ENCODE assay signal across 1 cellular context in genomic region chr2:86078801-86079545, GRCh38.
TF ChIP-seq lines count a peak whose summit lies in the region.

No MANE protein-coding gene starts in this region.

TF ChIP-seq in HepG2, 621 proteins besides CTCF, POLR2A, EP300 and RAD21 (continued from another document):
- TF ChIP-seq, protein P1, sequence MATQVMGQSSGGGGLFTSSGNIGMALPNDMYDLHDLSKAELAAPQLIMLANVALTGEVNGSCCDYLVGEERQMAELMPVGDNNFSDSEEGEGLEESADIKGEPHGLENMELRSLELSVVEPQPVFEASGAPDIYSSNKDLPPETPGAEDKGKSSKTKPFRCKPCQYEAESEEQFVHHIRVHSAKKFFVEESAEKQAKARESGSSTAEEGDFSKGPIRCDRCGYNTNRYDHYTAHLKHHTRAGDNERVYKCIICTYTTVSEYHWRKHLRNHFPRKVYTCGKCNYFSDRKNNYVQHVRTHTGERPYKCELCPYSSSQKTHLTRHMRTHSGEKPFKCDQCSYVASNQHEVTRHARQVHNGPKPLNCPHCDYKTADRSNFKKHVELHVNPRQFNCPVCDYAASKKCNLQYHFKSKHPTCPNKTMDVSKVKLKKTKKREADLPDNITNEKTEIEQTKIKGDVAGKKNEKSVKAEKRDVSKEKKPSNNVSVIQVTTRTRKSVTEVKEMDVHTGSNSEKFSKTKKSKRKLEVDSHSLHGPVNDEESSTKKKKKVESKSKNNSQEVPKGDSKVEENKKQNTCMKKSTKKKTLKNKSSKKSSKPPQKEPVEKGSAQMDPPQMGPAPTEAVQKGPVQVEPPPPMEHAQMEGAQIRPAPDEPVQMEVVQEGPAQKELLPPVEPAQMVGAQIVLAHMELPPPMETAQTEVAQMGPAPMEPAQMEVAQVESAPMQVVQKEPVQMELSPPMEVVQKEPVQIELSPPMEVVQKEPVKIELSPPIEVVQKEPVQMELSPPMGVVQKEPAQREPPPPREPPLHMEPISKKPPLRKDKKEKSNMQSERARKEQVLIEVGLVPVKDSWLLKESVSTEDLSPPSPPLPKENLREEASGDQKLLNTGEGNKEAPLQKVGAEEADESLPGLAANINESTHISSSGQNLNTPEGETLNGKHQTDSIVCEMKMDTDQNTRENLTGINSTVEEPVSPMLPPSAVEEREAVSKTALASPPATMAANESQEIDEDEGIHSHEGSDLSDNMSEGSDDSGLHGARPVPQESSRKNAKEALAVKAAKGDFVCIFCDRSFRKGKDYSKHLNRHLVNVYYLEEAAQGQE (IDR thresholded peaks at IDR 0.05; ENCODE audit: borderline replicate concordance in 1 of 2, low read depth in 1 of 2, low read length in 2 of 2): no peak
- TF ChIP-seq STAG1 (CRISPR knock-in tag; IDR thresholded peaks at IDR 0.05): peak; percentile 69
- no peak for TF ChIP-seq ZNF672 (CRISPR knock-in tag; IDR thresholded peaks at IDR 0.05)
- TF ChIP-seq SMC3 (IDR thresholded peaks at IDR 0.05; ENCODE audit: low read length): peak; percentile 11; the same call in 1 of the 2 replicates
- TF ChIP-seq GATAD1 (CRISPR knock-in tag; IDR thresholded peaks at IDR 0.05): no peak
- TF ChIP-seq, protein P2, sequence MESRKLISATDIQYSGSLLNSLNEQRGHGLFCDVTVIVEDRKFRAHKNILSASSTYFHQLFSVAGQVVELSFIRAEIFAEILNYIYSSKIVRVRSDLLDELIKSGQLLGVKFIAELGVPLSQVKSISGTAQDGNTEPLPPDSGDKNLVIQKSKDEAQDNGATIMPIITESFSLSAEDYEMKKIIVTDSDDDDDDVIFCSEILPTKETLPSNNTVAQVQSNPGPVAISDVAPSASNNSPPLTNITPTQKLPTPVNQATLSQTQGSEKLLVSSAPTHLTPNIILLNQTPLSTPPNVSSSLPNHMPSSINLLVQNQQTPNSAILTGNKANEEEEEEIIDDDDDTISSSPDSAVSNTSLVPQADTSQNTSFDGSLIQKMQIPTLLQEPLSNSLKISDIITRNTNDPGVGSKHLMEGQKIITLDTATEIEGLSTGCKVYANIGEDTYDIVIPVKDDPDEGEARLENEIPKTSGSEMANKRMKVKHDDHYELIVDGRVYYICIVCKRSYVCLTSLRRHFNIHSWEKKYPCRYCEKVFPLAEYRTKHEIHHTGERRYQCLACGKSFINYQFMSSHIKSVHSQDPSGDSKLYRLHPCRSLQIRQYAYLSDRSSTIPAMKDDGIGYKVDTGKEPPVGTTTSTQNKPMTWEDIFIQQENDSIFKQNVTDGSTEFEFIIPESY (CRISPR knock-in tag; IDR thresholded peaks at IDR 0.05): no peak
- TF ChIP-seq RELA (CRISPR knock-in tag; IDR thresholded peaks at IDR 0.05): no peak
- peak; percentile 28; the same call in 1 of the 2 replicates for TF ChIP-seq CEBPB (IDR thresholded peaks at IDR 0.05; ENCODE audit: borderline replicate concordance, low read depth, low read length)
